In genomic region chr19:17997969-17998826, GRCh38 we compare ENCODE assay signal across 8 cellular contexts. TPM values are rescaled to one million over a fixed set of nuclear protein-coding genes. Genes with fewer than 3 reads are reported as not detected.
DNase-seq lines count a peak whose midpoint lies in the region; TF ChIP-seq lines count a peak whose summit lies in the region.

No MANE protein-coding gene starts in this region.

- H3F3A ChIP-seq in OCI-LY1 (ENCODE audit: insufficient read depth, low read length), result 0 out of 2 replicates have a peak, but pooled peaks cover 7% of the 10 kb centered on the region

- DNase-seq in DMS153 (lab: John Stamatoyannopoulos, UW) (peak; percentile 9), DMS153 treated with DMSO at 0.1 percent for 48 hours (lab: John Stamatoyannopoulos, UW; ENCODE audit: unreplicated experiment) (no peak), erythroblast (lab: John Stamatoyannopoulos, UW) (peak; percentile 64 to 69), NCI-H2029 (lab: John Stamatoyannopoulos, UW) (no peak), hepatic stellate cell (ENCODE audit: low spot score) (no peak)
- no peak for DNase-seq in activated effector memory CD4-positive, alpha-beta T cell treated with anti-CD3 and anti-CD28 coated beads, Interleukin-2, amount 50 U/mL, for 16 hours

- TF ChIP-seq POLR2A in erythroblast (IDR thresholded peaks at IDR 0.05; ENCODE audit: low read length), result no peak

- peak overlapping the region; percentile 77 for H3K27ac ChIP-seq in OCI-LY1 (ENCODE audit: low read depth, low read length, poor library complexity, severe bottlenecking)

- peak overlapping the region; percentile 64 for H3K9ac ChIP-seq in OCI-LY1 (ENCODE audit: low read length)
- peak overlapping the region; percentile 46 for H3K9ac ChIP-seq in skeletal muscle satellite cell (ENCODE audit: low read depth, low read length)

- H3K36me3 ChIP-seq in OCI-LY1 (ENCODE audit: insufficient read depth, low read length), result no peaks in the 10 kb centered on the region
- H3K36me3 ChIP-seq in skeletal muscle satellite cell (ENCODE audit: insufficient read depth, low read length), result peaks cover 5% of the 10 kb centered on the region

- H4K20me1 ChIP-seq in OCI-LY1 (ENCODE audit: insufficient read depth, low read length), result no peaks in the 10 kb centered on the region

- no peaks in the 10 kb centered on the region for H3K27me3 ChIP-seq in OCI-LY1 (ENCODE audit: insufficient read depth, low read length)
- no peaks in the 10 kb centered on the region for H3K27me3 ChIP-seq in skeletal muscle satellite cell (ENCODE audit: control insufficient read depth, insufficient read depth, low read length)

- peaks cover 32% of the 10 kb centered on the region for H3K4me1 ChIP-seq in OCI-LY1 (ENCODE audit: insufficient read depth, low read length, severe bottlenecking)
- H3K4me1 ChIP-seq in skeletal muscle satellite cell (ENCODE audit: control insufficient read depth, insufficient read depth, low read length), result peaks cover 34% of the 10 kb centered on the region

- peak; percentile 81 for TF ChIP-seq CTCF in OCI-LY1 (IDR thresholded peaks at IDR 0.05; ENCODE audit: low read length)

- no peak overlapping the region for H2AFZ ChIP-seq in OCI-LY1 (ENCODE audit: low read length)

- H3K4me3 ChIP-seq in OCI-LY1 (ENCODE audit: low read depth, low read length, poor library complexity, severe bottlenecking) (peak overlapping the region; percentile 62), skeletal muscle satellite cell (ENCODE audit: low read length) (peak overlapping the region; percentile 41)

- no peaks in the 10 kb centered on the region for H3K9me3 ChIP-seq in OCI-LY1 (ENCODE audit: low read length)
- H3K9me3 ChIP-seq in skeletal muscle satellite cell (replicated peaks; ENCODE audit: low read length), result no peaks in the 10 kb centered on the region

- peaks cover 6% of the 10 kb centered on the region; the same call in 1 of the 2 replicates for H3K79me2 ChIP-seq in OCI-LY1 (ENCODE audit: insufficient read depth, low read length)

- no peaks in the 10 kb centered on the region for H3K9me2 ChIP-seq in OCI-LY1 (ENCODE audit: low read depth, low read length)

- H3K4me2 ChIP-seq in OCI-LY1 (ENCODE audit: low read length) (peak overlapping the region; percentile 72), skeletal muscle satellite cell (ENCODE audit: low read length) (peak overlapping the region; percentile 42)

RNA-seq across cellular contexts. Expression of gene ARRDC2, which starts 9.8 kb away (rescaled TPM):
- 12.7 and 15.2 TPM in 2 replicates for total RNA-seq in skeletal muscle satellite cell (2012; rRNA removed)

RNA-seq across cellular contexts. Expression of gene KCNN1, which starts 31.3 kb away (rescaled TPM):
- 0.44 TPM in 1 of 2 replicates, not detected in the other for total RNA-seq in skeletal muscle satellite cell (2012; rRNA removed)

Comparison
In these comparisons a context has a peak if more than half of its experiments do, and no peak if none do; other contexts are left out.
1. DNase-seq: peak in DMS153 (single experiment) and erythroblast (2 of 2); none in DMS153 treated with DMSO at 0.1 percent for 48 hours (single experiment), NCI-H2029 (single experiment), activated effector memory CD4-positive, alpha-beta T cell treated with anti-CD3 and anti-CD28 coated beads, Interleukin-2, amount 50 U/mL, for 16 hours (single experiment) and hepatic stellate cell (single experiment).